Comparison of ENCODE assay signal across 1 cellular context in genomic region chr1:27567183-27567526, GRCh38.
TF ChIP-seq lines count a peak whose summit lies in the region.

No MANE protein-coding gene starts in this region.

TF ChIP-seq in A549, 52 proteins besides CTCF, POLR2A, EP300 and RAD21 (continued from another document):
- TF ChIP-seq HES2 (IDR thresholded peaks at IDR 0.05) (no peak), ESRRA (IDR thresholded peaks at IDR 0.05; ENCODE audit: borderline replicate concordance, low read length) (no peak)
